ENCODE assay signal across 9 cellular contexts in the genomic region with DNA sequence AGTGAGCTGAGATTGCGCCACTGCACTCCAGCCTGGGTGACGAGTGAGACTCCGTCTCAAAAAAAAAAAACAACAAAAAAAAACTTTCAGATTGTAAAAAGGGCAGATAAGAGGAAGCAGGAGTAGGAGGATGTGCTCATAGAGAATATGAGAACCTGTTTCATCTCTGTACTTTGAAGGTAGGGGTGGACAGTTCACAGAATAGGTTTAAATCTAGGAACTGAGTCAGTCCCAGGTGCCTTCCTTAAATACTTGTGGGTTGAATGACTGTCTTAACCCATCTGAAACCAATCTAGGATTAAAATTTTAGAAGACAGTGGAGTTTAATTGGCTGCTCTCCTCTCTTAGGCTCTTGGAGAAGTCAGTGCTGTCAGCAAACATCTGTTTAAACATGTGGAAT. TPM values are rescaled to one million over a fixed set of nuclear protein-coding genes. Genes with fewer than 3 reads are reported as not detected.
DNase-seq lines count a peak whose midpoint lies in the region; ATAC-seq and TF ChIP-seq lines count a peak whose summit lies in the region.
"Had no signal": no experiment of that assay in that cellular context is flagged by ENCODE, and none has a peak within 500 bp of the region (broad histone marks: within the 10 kb centered on the region; RNA-seq: fewer than 3 reads in every experiment).

No MANE protein-coding gene starts in this region.

- no peak overlapping the region for H3K27ac ChIP-seq in DND-41 (ENCODE audit: low read length)
- H3K27ac ChIP-seq: VCaP had no signal

- H3K4me1 Mint-ChIP-seq in T-helper 17 cell = peaks cover 27% of the 10 kb centered on the region

- no peaks in the 10 kb centered on the region for H3K27me3 ChIP-seq in DND-41 (ENCODE audit: insufficient read depth, low read length, poor library complexity)
- no peaks in the 10 kb centered on the region for H3K27me3 ChIP-seq in BE2C

- H3K4me3 Mint-ChIP-seq in T-helper 17 cell = no peak overlapping the region

- H3K79me2 ChIP-seq in DND-41 (ENCODE audit: insufficient read depth, low read length) = peaks cover 98% of the 10 kb centered on the region

- peaks cover 11% of the 10 kb centered on the region; the same call in 1 of the 2 replicates for H4K20me1 ChIP-seq in DND-41 (ENCODE audit: insufficient read depth, low read length)

- no peaks in the 10 kb centered on the region for H3K36me3 ChIP-seq in DND-41 (ENCODE audit: insufficient read depth, low read length)
- 0 out of 2 replicates have a peak, but pooled peaks cover 4% of the 10 kb centered on the region for H3K36me3 ChIP-seq in BE2C

- H3K36me3 Mint-ChIP-seq in T-helper 17 cell (ENCODE audit: low read depth) = peaks cover 3% of the 10 kb centered on the region

- H3K27me3 Mint-ChIP-seq in T-helper 17 cell = no peaks in the 10 kb centered on the region

- H3K4me1 ChIP-seq in DND-41 (ENCODE audit: insufficient read depth, low read length) (no peaks in the 10 kb centered on the region), BE2C (peaks cover 4% of the 10 kb centered on the region)

- 0 out of 3 replicates have a peak, but pooled peaks have one; percentile 22 for ATAC-seq in DND-41 (ENCODE audit: insufficient read depth, low read depth)
- ATAC-seq in GM19372 (IDR thresholded peaks at IDR 0.05; ENCODE audit: low read depth, unreplicated experiment) = peak; percentile 85
- peak; percentile 62 for ATAC-seq in HG03064 (IDR thresholded peaks at IDR 0.05; ENCODE audit: low read depth, unreplicated experiment)
- ATAC-seq in T-helper 17 cell = peak; percentile 28

- H3K9me3 ChIP-seq in DND-41 (ENCODE audit: insufficient read depth, low read length, severe bottlenecking) = peaks cover 21% of the 10 kb centered on the region
- H3K9me3 ChIP-seq in T-helper 17 cell (ENCODE audit: control insufficient read depth, low read length, poor library complexity, severe bottlenecking) = no peaks in the 10 kb centered on the region
- no peaks in the 10 kb centered on the region for H3K9me3 ChIP-seq in BE2C

- no peak overlapping the region for H3K4me3 ChIP-seq in DND-41 (ENCODE audit: low read depth in 1 of 2, low read length in 2 of 2)
- no peak overlapping the region for H3K4me3 ChIP-seq in BE2C (ENCODE audit: low read depth, low read length)

- H3K4me2 ChIP-seq in DND-41 (ENCODE audit: insufficient read depth, low read length) = no peak overlapping the region

- peak overlapping the region; percentile 74 for H3K27ac Mint-ChIP-seq in T-helper 17 cell

- H3K9ac ChIP-seq in DND-41 (ENCODE audit: low read depth, low read length) = no peak overlapping the region

- TF ChIP-seq CTCF in DND-41 (IDR thresholded peaks at IDR 0.05; ENCODE audit: borderline replicate concordance, extremely low read depth, low read length, poor library complexity, severe bottlenecking) (no peak), BE2C (IDR thresholded peaks at IDR 0.05; ENCODE audit: low read depth, low read length) (no peak)

- DNase-seq in DND-41 (no peak), T-helper 17 cell (no peak), NCI-H82 (lab: John Stamatoyannopoulos, UW) (no peak), DMS79 (lab: John Stamatoyannopoulos, UW) (no peak), BE2C (no peak), hypothalamus (lab: John Stamatoyannopoulos, UW) (no peak)

- H2AFZ ChIP-seq in DND-41 (ENCODE audit: low read depth, low read length) = no peak overlapping the region

RNA-seq across cellular contexts. Expression of a gene that starts 12.4 kb away (rescaled TPM):
- 10 to 100 TPM; 18.8 to 23.4 TPM for total RNA-seq in T-helper 17 cell
- 13.8 TPM for polyA plus RNA-seq in BE2C (2012; ENCODE audit: insufficient read depth, insufficient read length, low read depth)

RNA-seq across cellular contexts. Expression of a gene that starts 12.6 kb away (rescaled TPM):
- total RNA-seq in T-helper 17 cell = 10 to 100 TPM; 29.9 to 37.2 TPM
- polyA plus RNA-seq in BE2C (2012; ENCODE audit: insufficient read depth, insufficient read length, low read depth) = 35.5 TPM

Comparison
In these comparisons a context has a peak if more than half of its experiments do, and no peak if none do; other contexts are left out.
1. ATAC-seq: peak in every context shown above with its lines; median percentile 85 in GM19372; 62 in HG03064; 28 in T-helper 17 cell; 22 in DND-41.